1 cellular context compared by ENCODE assay signal in the genomic region with DNA sequence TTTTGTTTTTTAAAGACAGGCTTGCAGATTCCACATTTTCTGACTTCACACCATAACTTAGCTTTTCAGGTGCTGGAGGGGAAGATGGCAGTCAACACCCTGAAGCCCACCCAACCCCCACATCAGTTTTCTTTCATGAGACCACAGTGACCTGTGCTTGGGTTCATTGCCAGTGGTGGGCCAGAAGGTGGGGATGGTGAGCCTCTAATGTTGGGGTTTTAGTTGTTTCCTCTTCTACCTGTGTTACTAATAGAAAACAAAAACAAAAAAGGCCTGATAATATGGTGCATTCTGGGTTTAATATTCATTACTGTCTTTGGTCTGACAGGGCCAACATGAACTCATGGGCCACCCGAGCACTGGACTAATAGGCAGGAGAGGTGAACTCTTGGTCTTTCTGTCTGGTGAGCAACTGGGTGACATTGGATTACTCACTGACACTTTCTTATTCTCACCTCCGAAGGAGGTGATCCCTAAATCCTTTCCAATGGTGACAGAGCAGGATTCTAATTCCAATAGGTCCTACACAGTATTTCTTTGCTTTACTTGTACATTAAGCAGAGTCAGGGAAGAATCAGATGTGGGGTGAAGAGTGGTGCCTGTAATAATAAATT.
TF ChIP-seq lines count a peak whose summit lies in the region.

No MANE protein-coding gene starts in this region.

TF ChIP-seq in HCT116, 20 proteins besides CTCF, POLR2A, EP300 and RAD21 (continued from another document):
- TF ChIP-seq REST (IDR thresholded peaks at IDR 0.05; ENCODE audit: low read depth) (no peak), CBX3 (IDR thresholded peaks at IDR 0.05; ENCODE audit: low read depth) (no peak)
TF ChIP-seq in HCT116: peak in this region for 0.
